In genomic region chr9:130446111-130446861, GRCh38 we compare ENCODE assay signal across 8 cellular contexts. TPM values are rescaled to one million over a fixed set of nuclear protein-coding genes. Genes with fewer than 3 reads are reported as not detected.
DNase-seq lines count a peak whose midpoint lies in the region; ATAC-seq and TF ChIP-seq lines count a peak whose summit lies in the region.

No MANE protein-coding gene starts in this region.

- DNase-seq in AG04450 (ENCODE audit: low read depth, low spot score) (peak; percentile 82), brain microvascular endothelial cell (peak; percentile 55), islet precursor cell (peak; percentile 78)
- DNase-seq in stimulated activated naive B cell treated with anti-CD40 and anti-IgM and Interleukin-4, amounts not matched to agents 10 μg/mL and 1 μg/mL and 100 μg/mL, for 72 hours: no peak
- DNase-seq in stimulated activated CD4-positive, alpha-beta T cell treated with anti-CD3 and anti-CD28 coated beads, Interleukin-2, amount 100 ng/mL, for 48 hours: no peak

- in situ Hi-C loops in brain microvascular endothelial cell (cut with HindIII; ENCODE audit: low pct_ligation_motif_present, low sequenced_read_pairs): no loop called here

- CTCF ChIA-PET in AG04450 (lab: Charles Lee): interaction anchor here (1.9 to 3.2 kb wide), 2 partner anchors 14 to 238 kb away, joined by 5 to 21 read pairs; no protein-coding TSS in a partner anchor

- H3K9me3 ChIP-seq in AG04450 (ENCODE audit: control insufficient read depth, insufficient read depth, low read length): no peaks in the 10 kb centered on the region; the same call in 1 of the 2 replicates
- peaks cover 7% of the 10 kb centered on the region; the same call in 1 of the 2 replicates for H3K9me3 ChIP-seq in HUES64 (ENCODE audit: insufficient read depth, low read depth, low read length)

- WGBS in HUES64: 11% methylated on average over 14 of the region's 15 CpGs

- peak overlapping the region; percentile 51 to 59 for H3K4me3 Mint-ChIP-seq in stimulated activated naive B cell treated with anti-CD40 and anti-IgM and Interleukin-4, amounts not matched to agents 10 μg/mL and 1 μg/mL and 100 μg/mL, for 72 hours

- peaks cover 4% of the 10 kb centered on the region for H3K27me3 ChIP-seq in AG04450 (ENCODE audit: control insufficient read depth, insufficient read depth, low read length)
- peaks cover 28% of the 10 kb centered on the region for H3K27me3 ChIP-seq in HUES64 (ENCODE audit: insufficient read depth, low read length)
- H3K27me3 ChIP-seq in brain microvascular endothelial cell (replicated peaks): no peaks in the 10 kb centered on the region

- H3K4me1 ChIP-seq in HUES64 (ENCODE audit: insufficient read depth, low read length): peaks cover 29% of the 10 kb centered on the region

- peaks cover 37 to 79% of the 10 kb centered on the region in 2 donors for H3K27me3 Mint-ChIP-seq in stimulated activated naive B cell treated with anti-CD40 and anti-IgM and Interleukin-4, amounts not matched to agents 10 μg/mL and 1 μg/mL and 100 μg/mL, for 72 hours

- POLR2A ChIA-PET in AG04450 (lab: Yijun Ruan, JAX): interaction anchor here (1.2 kb wide), 1 partner anchor 25 kb away, joined by 3 read pairs; no protein-coding TSS in a partner anchor

- ATAC-seq in stimulated activated naive B cell treated with anti-CD40 and anti-IgM and Interleukin-4, amounts not matched to agents 10 μg/mL and 1 μg/mL and 100 μg/mL, for 72 hours (replicated peaks): no peak
- no peak for ATAC-seq in HG02610 (IDR thresholded peaks at IDR 0.05; ENCODE audit: unreplicated experiment)
- no peak for ATAC-seq in GM21423 (IDR thresholded peaks at IDR 0.05; ENCODE audit: unreplicated experiment)

- no peak for TF ChIP-seq CTCF in AG04450 (IDR thresholded peaks at IDR 0.05; ENCODE audit: low read depth, low read length)
- no peak for TF ChIP-seq CTCF in brain microvascular endothelial cell (IDR thresholded peaks at IDR 0.05; ENCODE audit: low read depth, low read length, missing control alignments)

- peak overlapping the region; percentile 89 for H3K27ac ChIP-seq in AG04450 (ENCODE audit: low read depth, low read length)
- peak overlapping the region; percentile 87; the same call in 1 of the 2 replicates for H3K27ac ChIP-seq in HUES64 (ENCODE audit: low read depth, low read length)
- peak overlapping the region; percentile 7 for H3K27ac ChIP-seq in brain microvascular endothelial cell

- H3K4me1 Mint-ChIP-seq in stimulated activated naive B cell treated with anti-CD40 and anti-IgM and Interleukin-4, amounts not matched to agents 10 μg/mL and 1 μg/mL and 100 μg/mL, for 72 hours: peaks cover 5 to 6% of the 10 kb centered on the region in 2 donors

- peaks cover 3 to 4% of the 10 kb centered on the region in 2 donors for H3K9me3 Mint-ChIP-seq in stimulated activated naive B cell treated with anti-CD40 and anti-IgM and Interleukin-4, amounts not matched to agents 10 μg/mL and 1 μg/mL and 100 μg/mL, for 72 hours

- peak overlapping the region; percentile 60 for H3K4me3 ChIP-seq in AG04450 (ENCODE audit: low read depth, low read length)
- peak overlapping the region; percentile 69 for H3K4me3 ChIP-seq in HUES64 (ENCODE audit: low read length)
- no peak overlapping the region for H3K4me3 ChIP-seq in brain microvascular endothelial cell (ENCODE audit: low read depth, low read length)

- no peak overlapping the region for H3K27ac Mint-ChIP-seq in stimulated activated naive B cell treated with anti-CD40 and anti-IgM and Interleukin-4, amounts not matched to agents 10 μg/mL and 1 μg/mL and 100 μg/mL, for 72 hours

- H3K36me3 ChIP-seq in HUES64 (ENCODE audit: insufficient read depth, low read length) (no peaks in the 10 kb centered on the region), brain microvascular endothelial cell (replicated peaks) (no peaks in the 10 kb centered on the region)

- peaks cover 0 to 3% of the 10 kb centered on the region in 2 donors for H3K36me3 Mint-ChIP-seq in stimulated activated naive B cell treated with anti-CD40 and anti-IgM and Interleukin-4, amounts not matched to agents 10 μg/mL and 1 μg/mL and 100 μg/mL, for 72 hours

- H3K9ac ChIP-seq in HUES64 (ENCODE audit: low read depth, low read length): peak overlapping the region; percentile 21; the same call in 1 of the 2 replicates

RNA-seq across cellular contexts. Expression of gene ASS1, which starts 1.5 kb away (rescaled TPM):
- polyA plus RNA-seq in AG04450 (2011; rRNA removed): 99.5 and 115 TPM in 2 replicates
- polyA minus RNA-seq in AG04450 (2011; rRNA and poly(A)+ RNA removed): 45.7 and 55.9 TPM in 2 replicates
- 38.1 TPM for polyA plus RNA-seq in HUES64 (2013, experiment 1 of 2)
- polyA plus RNA-seq in HUES64 (2013, experiment 2 of 2): 36.4 TPM

Comparison
In these comparisons a context has a peak if more than half of its experiments do, and no peak if none do; other contexts are left out.
1. DNase-seq: peak in AG04450 (single experiment), brain microvascular endothelial cell (single experiment) and islet precursor cell (single experiment); none in stimulated activated naive B cell treated with anti-CD40 and anti-IgM and Interleukin-4, amounts not matched to agents 10 μg/mL and 1 μg/mL and 100 μg/mL, for 72 hours (single experiment) and stimulated activated CD4-positive, alpha-beta T cell treated with anti-CD3 and anti-CD28 coated beads, Interleukin-2, amount 100 ng/mL, for 48 hours (0 of 2).
2. H3K27ac ChIP-seq: peak in every context shown above with its lines; median percentile 89 in AG04450; 87 in HUES64; 7 in brain microvascular endothelial cell.